8 cellular contexts compared by ENCODE assay signal in genomic region chr16:12323007-12323699, GRCh38.
DNase-seq lines count a peak whose midpoint lies in the region; ATAC-seq and TF ChIP-seq lines count a peak whose summit lies in the region.

No MANE protein-coding gene starts in this region.

- H3K36me3 Mint-ChIP-seq in memory B cell: peaks cover 13% of the 10 kb centered on the region

- H3K4me2 ChIP-seq in hepatocyte: no peak overlapping the region

- no peaks in the 10 kb centered on the region for H3K9me2 ChIP-seq in hepatocyte (replicated peaks; ENCODE audit: insufficient read depth)

- WGBS in hepatocyte (ENCODE audit: low lambda C conversion rate, missing lambda C conversion rate): 84% methylated on average over 12 of the region's 13 CpGs

- no peaks in the 10 kb centered on the region for H3K9me3 ChIP-seq in hepatocyte (ENCODE audit: low read depth)

- ATAC-seq in activated CD4-positive, CD25-positive, alpha-beta regulatory T cell treated with anti-CD3 and anti-CD28 coated beads, Interleukin-2, amount 50 U/mL, for 24 hours: peak; percentile 89 to 91
- ATAC-seq in memory B cell (ENCODE audit: low read depth) (peak; percentile 88), HG03280 (IDR thresholded peaks at IDR 0.05; ENCODE audit: unreplicated experiment) (no peak)

- no peaks in the 10 kb centered on the region for H4K20me1 ChIP-seq in hepatocyte (ENCODE audit: insufficient read depth, poor library complexity, severe bottlenecking)

- H3K79me2 ChIP-seq in hepatocyte: no peaks in the 10 kb centered on the region

- H2AFZ ChIP-seq in hepatocyte: no peak overlapping the region

- H3K4me3 Mint-ChIP-seq in memory B cell: no peak overlapping the region

- H3K4me1 Mint-ChIP-seq in memory B cell: peaks cover 34% of the 10 kb centered on the region

- no peak overlapping the region for H3K4me3 ChIP-seq in hepatocyte

- H3K27ac ChIP-seq in hepatocyte: no peak overlapping the region

- H3K9me3 Mint-ChIP-seq in memory B cell: no peaks in the 10 kb centered on the region

- H3K36me3 ChIP-seq in hepatocyte (replicated peaks; ENCODE audit: insufficient read depth, low read depth): no peaks in the 10 kb centered on the region

- peak; percentile 42 to 44 for DNase-seq in stimulated activated CD4-positive, alpha-beta T cell treated with anti-CD3 and anti-CD28 coated beads, Interleukin-15, amount 100 ng/mL, for 48 hours (ENCODE audit: low read depth in 2 of 2)
- no peak for DNase-seq in stimulated activated CD4-positive, alpha-beta T cell treated with anti-CD3 and anti-CD28 coated beads, Interleukin-4, amount 100 ng/mL, for 1 hour
- peak; percentile 51 to 65 for DNase-seq in memory B cell (ENCODE audit: low spot score in 2 of 2)
- no peak for DNase-seq in hepatocyte (ENCODE audit: low spot score)
- DNase-seq in AG20443 (ENCODE audit: low spot score): no peak
- no peak for DNase-seq in RPMI8226

- H3K27me3 ChIP-seq in hepatocyte: no peaks in the 10 kb centered on the region

- no peaks in the 10 kb centered on the region for H3K27me3 Mint-ChIP-seq in memory B cell

- TF ChIP-seq CTCF in hepatocyte (IDR thresholded peaks at IDR 0.05; ENCODE audit: poor library complexity): no peak

- H3K27ac Mint-ChIP-seq in memory B cell: peak overlapping the region; percentile 90

- peaks cover 9% of the 10 kb centered on the region for H3K4me1 ChIP-seq in hepatocyte (ENCODE audit: insufficient read depth)

Comparison
In these comparisons a context has a peak if more than half of its experiments do, and no peak if none do; other contexts are left out.
1. DNase-seq: peak in stimulated activated CD4-positive, alpha-beta T cell treated with anti-CD3 and anti-CD28 coated beads, Interleukin-15, amount 100 ng/mL, for 48 hours (2 of 2) and memory B cell (2 of 2); none in stimulated activated CD4-positive, alpha-beta T cell treated with anti-CD3 and anti-CD28 coated beads, Interleukin-4, amount 100 ng/mL, for 1 hour (single experiment), hepatocyte (single experiment), AG20443 (single experiment) and RPMI8226 (single experiment).